8 cellular contexts compared by ENCODE assay signal in genomic region chr2:86107031-86107430, GRCh38. TPM values are rescaled to one million over a fixed set of nuclear protein-coding genes. Genes with fewer than 3 reads are reported as not detected.
DNase-seq lines count a peak whose midpoint lies in the region; ATAC-seq and TF ChIP-seq lines count a peak whose summit lies in the region.

No MANE protein-coding gene starts in this region.

- H3K27ac Mint-ChIP-seq in natural killer cell treated with Interleukin-12 subunit alpha and Interleukin-12 subunit beta and Interleukin-15 and Interleukin-18, amount 100 ng/mL, for 72 hours: peak overlapping the region; percentile 99 to 100

- H3K4me1 Mint-ChIP-seq in natural killer cell treated with Interleukin-12 subunit alpha and Interleukin-12 subunit beta and Interleukin-15 and Interleukin-18, amount 100 ng/mL, for 72 hours (ENCODE audit: low read depth in 2 of 2): peaks cover 45 to 66% of the 10 kb centered on the region in 2 donors

- H3K36me3 ChIP-seq in BJ (ENCODE audit: control insufficient read depth, insufficient read depth, low read length) (peaks cover 2% of the 10 kb centered on the region; the same call in 1 of the 2 replicates), Karpas-422 (ENCODE audit: insufficient read depth, low read length) (peaks cover 54% of the 10 kb centered on the region), colonic mucosa (no peaks in the 10 kb centered on the region)

- H3K27ac ChIP-seq in Karpas-422 (ENCODE audit: low read length): peak overlapping the region; percentile 61
- H3K27ac ChIP-seq in colonic mucosa: no peak overlapping the region

- H3K9me3 Mint-ChIP-seq in natural killer cell treated with Interleukin-12 subunit alpha and Interleukin-12 subunit beta and Interleukin-15 and Interleukin-18, amount 100 ng/mL, for 72 hours: no peaks in the 10 kb centered on the region

- H3K9me2 ChIP-seq in Karpas-422 (replicated peaks; ENCODE audit: insufficient read depth, low read length): no peaks in the 10 kb centered on the region

- no peak for TF ChIP-seq CTCF in BJ (IDR thresholded peaks at IDR 0.05; ENCODE audit: insufficient read depth, low read depth, low read length)
- no peak for TF ChIP-seq CTCF in colonic mucosa (IDR thresholded peaks at IDR 0.05)

- peaks cover 25% of the 10 kb centered on the region for H4K20me1 ChIP-seq in Karpas-422 (ENCODE audit: insufficient read depth, low read depth, low read length)

- POLR2A ChIA-PET in BJ (lab: Charles Lee): no interaction called here

- peak overlapping the region; percentile 84 for H3K9ac ChIP-seq in Karpas-422 (ENCODE audit: low read length)
- peak overlapping the region; percentile 67 to 86 for H3K9ac ChIP-seq in colonic mucosa (ENCODE audit: low read depth in 2 of 2, low read length in 2 of 2)

- no peaks in the 10 kb centered on the region for H3K27me3 Mint-ChIP-seq in natural killer cell treated with Interleukin-12 subunit alpha and Interleukin-12 subunit beta and Interleukin-15 and Interleukin-18, amount 100 ng/mL, for 72 hours

- H3K9me3 ChIP-seq in Karpas-422 (ENCODE audit: low read length) (no peaks in the 10 kb centered on the region), colonic mucosa (no peaks in the 10 kb centered on the region)

- no peak for DNase-seq in BJ (ENCODE audit: low read depth)
- peak; percentile 62 for DNase-seq in Karpas-422
- no peak for DNase-seq in colonic mucosa
- DNase-seq in natural killer cell treated with Interleukin-12 subunit alpha and Interleukin-12 subunit beta and Interleukin-15 and Interleukin-18, amount 100 ng/mL, for 72 hours (ENCODE audit: low spot score): no peak
- DNase-seq in NCI-H187 treated with DMSO at 0.1 percent for 48 hours (lab: John Stamatoyannopoulos, UW): no peak
- DNase-seq in SHP77 (lab: John Stamatoyannopoulos, UW): no peak

- peak overlapping the region; percentile 98 for H3K4me2 ChIP-seq in Karpas-422 (ENCODE audit: low read depth, low read length, poor library complexity, severe bottlenecking)

- CTCF ChIA-PET in BJ (lab: Yijun Ruan, JAX): interaction anchor here (1.2 kb wide), 1 partner anchor 7 kb away, joined by 3 read pairs; no protein-coding TSS in a partner anchor

- H3K4me1 ChIP-seq in Karpas-422 (ENCODE audit: low read length): peaks cover 31% of the 10 kb centered on the region
- H3K4me1 ChIP-seq in colonic mucosa: peaks cover 3% of the 10 kb centered on the region

- ATAC-seq in natural killer cell treated with Interleukin-12 subunit alpha and Interleukin-12 subunit beta and Interleukin-15 and Interleukin-18, amount 100 ng/mL, for 72 hours: no peak
- ATAC-seq in GM18498 (IDR thresholded peaks at IDR 0.05; ENCODE audit: unreplicated experiment) (no peak), HG02981 (IDR thresholded peaks at IDR 0.05; ENCODE audit: unreplicated experiment) (no peak)

- peaks cover 24% of the 10 kb centered on the region for H3K36me3 Mint-ChIP-seq in natural killer cell treated with Interleukin-12 subunit alpha and Interleukin-12 subunit beta and Interleukin-15 and Interleukin-18, amount 100 ng/mL, for 72 hours

- intact Hi-C loops in colonic mucosa (cut with DNase I): no loop called here

- no peak overlapping the region for H2AFZ ChIP-seq in Karpas-422 (ENCODE audit: low read length)

- H3K79me2 ChIP-seq in Karpas-422 (ENCODE audit: low read length): peaks cover 94% of the 10 kb centered on the region

- peak overlapping the region; percentile 99 for H3K4me3 Mint-ChIP-seq in natural killer cell treated with Interleukin-12 subunit alpha and Interleukin-12 subunit beta and Interleukin-15 and Interleukin-18, amount 100 ng/mL, for 72 hours

- H3K4me3 ChIP-seq in BJ (ENCODE audit: low read depth, low read length) (peak overlapping the region; percentile 70), Karpas-422 (ENCODE audit: low read length) (peak overlapping the region; percentile 73), colonic mucosa (peak overlapping the region; percentile 90)

- no peaks in the 10 kb centered on the region for H3K27me3 ChIP-seq in BJ (ENCODE audit: control insufficient read depth, insufficient read depth, low read length)
- no peaks in the 10 kb centered on the region for H3K27me3 ChIP-seq in Karpas-422 (ENCODE audit: low read length)
- no peaks in the 10 kb centered on the region for H3K27me3 ChIP-seq in colonic mucosa

RNA-seq across cellular contexts. Expression of gene PTCD3, which starts 1.0 kb away (rescaled TPM):
- 31.6 and 74.4 TPM in 2 replicates for polyA plus RNA-seq in BJ (2011; rRNA removed)
- polyA minus RNA-seq in BJ (2011; rRNA and poly(A)+ RNA removed): 52.2 and 57.2 TPM in 2 replicates
- total RNA-seq in Karpas-422 (2014; rRNA removed; shearing (Covaris generic); ENCODE audit: low replicate concordance): 248 and 523 TPM in 2 replicates
- total RNA-seq in colonic mucosa: 100 to 1,000 TPM in 1 of 2 donors, 10 to 100 TPM in 1; 96.2 to 108 TPM
- 100 to 1,000 TPM; 101 to 169 TPM for total RNA-seq in natural killer cell treated with Interleukin-12 subunit alpha and Interleukin-12 subunit beta and Interleukin-15 and Interleukin-18, amount 100 ng/mL, for 72 hours

RNA-seq across cellular contexts. Expression of gene POLR1A, which starts 1.3 kb away (rescaled TPM):
- polyA plus RNA-seq in BJ (2011; rRNA removed): 8.0 and 9.0 TPM in 2 replicates
- 11.0 and 25.9 TPM in 2 replicates for polyA minus RNA-seq in BJ (2011; rRNA and poly(A)+ RNA removed)
- 19.4 and 21.3 TPM in 2 replicates for total RNA-seq in Karpas-422 (2014; rRNA removed; shearing (Covaris generic); ENCODE audit: low replicate concordance)
- total RNA-seq in colonic mucosa: 10 to 100 TPM; 17.9 to 35.9 TPM
- 10 to 100 TPM; 51.7 to 99.2 TPM for total RNA-seq in natural killer cell treated with Interleukin-12 subunit alpha and Interleukin-12 subunit beta and Interleukin-15 and Interleukin-18, amount 100 ng/mL, for 72 hours
